Comparison of ENCODE assay signal across 9 cellular contexts in the genomic region with DNA sequence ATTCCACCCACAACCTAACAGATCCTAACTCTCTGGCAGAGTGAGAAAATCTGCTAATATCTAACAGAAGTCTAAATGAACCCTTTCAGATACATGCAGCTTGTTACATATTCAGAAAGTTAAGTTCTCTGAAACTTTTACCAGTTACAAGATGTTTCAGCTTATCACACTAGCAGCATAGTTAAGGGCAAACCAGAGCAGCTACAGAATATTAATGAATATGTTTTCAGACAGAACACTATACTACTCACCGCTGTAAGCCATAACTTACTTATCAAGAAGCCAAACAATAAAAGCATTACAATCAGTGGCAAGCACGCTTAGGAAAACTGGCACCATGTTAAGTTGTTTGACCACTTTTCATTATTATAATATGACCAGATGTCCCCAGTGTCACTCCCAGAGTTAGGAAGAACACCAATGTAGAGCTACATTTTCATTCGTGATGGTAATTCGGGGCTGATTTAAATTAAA. TPM values are rescaled to one million over a fixed set of nuclear protein-coding genes. Genes with fewer than 3 reads are reported as not detected.
DNase-seq lines count a peak whose midpoint lies in the region; ATAC-seq, FAIRE-seq and TF ChIP-seq lines count a peak whose summit lies in the region.
"Had no signal": no experiment of that assay in that cellular context is flagged by ENCODE, and none has a peak within 500 bp of the region (broad histone marks: within the 10 kb centered on the region; RNA-seq: fewer than 3 reads in every experiment).

No MANE protein-coding gene starts in this region.

- no peaks in the 10 kb centered on the region for H3K9me3 Mint-ChIP-seq in brain
- H3K9me3 Mint-ChIP-seq in memory B cell = no peaks in the 10 kb centered on the region

- H3K27ac ChIP-seq in heart right ventricle (peak overlapping the region in 9 of 10 donors; percentile 15 to 100 (median 99)), uterus (peak overlapping the region; percentile 93 to 96)

- no peak for TF ChIP-seq POLR2A in uterus (IDR thresholded peaks at IDR 0.05)
- no peak for TF ChIP-seq POLR2A in GM12891 (IDR thresholded peaks at IDR 0.05; ENCODE audit: low read depth, low read length)

- H3K27me3 ChIP-seq in heart right ventricle (no peaks in the 10 kb centered on the region), uterus (no peaks in the 10 kb centered on the region)

- peaks cover 9% of the 10 kb centered on the region for H3K36me3 Mint-ChIP-seq in brain
- H3K36me3 Mint-ChIP-seq in memory B cell = peaks cover 11% of the 10 kb centered on the region

- 16 to 23% methylated on average over 4 of the region's 4 CpGs for WGBS in heart right ventricle, 2 donors

- intact Hi-C loops in heart right ventricle (cut with DNase I) (loop anchor here in 3 of 10 donors (5.0 kb wide), 2 partner anchors 47 to 52 kb away; no protein-coding TSS in a partner anchor), left cardiac atrium (cut with DNase I) (no loop called here), uterus (cut with DNase I; ENCODE audit: low total_unique reads) (no loop called here)

- H3K36me3 ChIP-seq in heart right ventricle = no peaks in the 10 kb centered on the region
- H3K36me3 ChIP-seq in uterus = no peaks in the 10 kb centered on the region

- H3K9me3 ChIP-seq in heart right ventricle (no peaks in the 10 kb centered on the region), uterus (no peaks in the 10 kb centered on the region)

- H3K4me3 Mint-ChIP-seq in brain (peak overlapping the region; percentile 82 to 93 (median 87)), memory B cell (peak overlapping the region; percentile 77)

- peak overlapping the region in 4 of 5 experiments; percentile 6 to 87 (median 34) for H3K27ac Mint-ChIP-seq in brain
- H3K27ac Mint-ChIP-seq in memory B cell = peak overlapping the region; percentile 73

- DNase-seq in heart right ventricle (no peak), left cardiac atrium (no peak), memory B cell (ENCODE audit: low spot score in 2 of 2) (no peak), uterus (no peak), GM12891 (ENCODE audit: insufficient read length, low spot score) (no peak)
- DNase-seq: EL had no signal

- H3K4me3 ChIP-seq in heart right ventricle (peak overlapping the region in 9 of 10 donors; percentile 11 to 99 (median 79)), uterus (peak overlapping the region; percentile 5 to 77)

- H3K27me3 Mint-ChIP-seq in brain = peaks cover 6% of the 10 kb centered on the region
- no peaks in the 10 kb centered on the region for H3K27me3 Mint-ChIP-seq in memory B cell

- H3K4me1 Mint-ChIP-seq in brain (peaks cover 82% of the 10 kb centered on the region), memory B cell (peaks cover 47% of the 10 kb centered on the region)

- peaks cover 3 to 83% (median 76%) of the 10 kb centered on the region in 9 donors for H3K4me1 ChIP-seq in heart right ventricle
- peaks cover 0 to 14% of the 10 kb centered on the region in 2 donors for H3K4me1 ChIP-seq in uterus

- no peak for FAIRE-seq in GM12891 (lab: Jason Lieb, UNC)

- TF ChIP-seq CTCF in heart right ventricle (IDR thresholded peaks at IDR 0.05) (no peak), brain (conservative IDR thresholded peaks at IDR 0.05) (no peak), uterus (IDR thresholded peaks at IDR 0.05) (no peak)

- no peak for ATAC-seq in heart right ventricle
- no peak for ATAC-seq in left cardiac atrium
- ATAC-seq in memory B cell (ENCODE audit: low read depth) = no peak
- no peak for ATAC-seq in HG02642 (IDR thresholded peaks at IDR 0.05; ENCODE audit: poor library complexity, unreplicated experiment)
- ATAC-seq in GM21576 (IDR thresholded peaks at IDR 0.05; ENCODE audit: unreplicated experiment) = no peak

TF ChIP-seq in GM12891, 5 proteins besides CTCF, POLR2A, EP300 and RAD21:
- TF ChIP-seq PAX5 (IDR thresholded peaks at IDR 0.05; ENCODE audit: insufficient read depth, low read length, severe bottlenecking) (no peak), SPI1 (IDR thresholded peaks at IDR 0.05; ENCODE audit: low read depth, low read length) (no peak), TAF1 (IDR thresholded peaks at IDR 0.05; ENCODE audit: low read depth, low read length) (no peak), POU2F2 (IDR thresholded peaks at IDR 0.05; ENCODE audit: low read depth, low read length) (no peak), POLR2AphosphoS5 (IDR thresholded peaks at IDR 0.05; ENCODE audit: low read depth, low read length) (no peak)
TF ChIP-seq in GM12891: peak in this region for 0.

RNA-seq across cellular contexts. Expression of a gene that starts 2.7 kb away (rescaled TPM):
- total RNA-seq in heart right ventricle (100 to 1,000 TPM; 503 to 713 (median 595) TPM), left cardiac atrium (100 to 1,000 TPM; 462 to 660 TPM), uterus (1,000 to 10,000 TPM in 1 of 4 donors, 100 to 1,000 TPM in 3; 484 to 1,046 (median 601) TPM)
- polyA plus RNA-seq in heart right ventricle (100 to 1,000 TPM; 169 to 828 TPM), brain (ENCODE audit: insufficient read depth, low read depth, low replicate concordance) (152 TPM)
- 30.6 TPM for polyA plus RNA-seq in GM12891 (2012; ENCODE audit: low read depth, missing spikeins)
